Comparison of ENCODE assay signal across 1 cellular context in genomic region chr5:96297867-96298266, GRCh38.
A peak's percentile ranks its signal among the peaks of the same experiment; 100 is the strongest.
TF ChIP-seq lines count a peak whose summit lies in the region.

No MANE protein-coding gene starts in this region.

TF ChIP-seq in HepG2, 621 proteins besides CTCF, POLR2A, EP300 and RAD21 (continued from another document and continues in another):
- TF ChIP-seq AHDC1 (CRISPR knock-in tag; IDR thresholded peaks at IDR 0.05; ENCODE audit: borderline replicate concordance) (peak; percentile 95), NFE2L1 (CRISPR knock-in tag; IDR thresholded peaks at IDR 0.05; ENCODE audit: borderline replicate concordance) (no peak), ZBTB21 (CRISPR knock-in tag; IDR thresholded peaks at IDR 0.05) (no peak), LBX2 (CRISPR knock-in tag; IDR thresholded peaks at IDR 0.05; ENCODE audit: borderline replicate concordance) (no peak), NFKBIZ (CRISPR knock-in tag; IDR thresholded peaks at IDR 0.05) (peak; percentile 90; the same call in 1 of the 2 replicates), FOXK1 (CRISPR knock-in tag; IDR thresholded peaks at IDR 0.05; ENCODE audit: borderline replicate concordance, low read depth) (peak; percentile 90; the same call in 1 of the 2 replicates), FUBP1 (CRISPR knock-in tag; IDR thresholded peaks at IDR 0.05; ENCODE audit: borderline replicate concordance) (no peak), ZNF782 (CRISPR knock-in tag; IDR thresholded peaks at IDR 0.05; ENCODE audit: borderline replicate concordance) (no peak), ZNF451 (CRISPR knock-in tag; IDR thresholded peaks at IDR 0.05) (no peak), MXD4 (CRISPR knock-in tag; IDR thresholded peaks at IDR 0.05) (0 out of 2 replicates have a peak, but pooled peaks have one; percentile 23), ZBTB40 (IDR thresholded peaks at IDR 0.05) (no peak), ZBTB40 (CRISPR knock-in tag; IDR thresholded peaks at IDR 0.05) (no peak; the same call in 1 of the 2 replicates), ZNF407 (CRISPR knock-in tag; IDR thresholded peaks at IDR 0.05; ENCODE audit: not compliant biosample characterization) (no peak), ZBTB42 (CRISPR knock-in tag; IDR thresholded peaks at IDR 0.05) (no peak), ZXDC (CRISPR knock-in tag; IDR thresholded peaks at IDR 0.05) (no peak), ZNF614 (CRISPR knock-in tag; IDR thresholded peaks at IDR 0.05; ENCODE audit: borderline replicate concordance) (peak; percentile 85; the same call in 1 of the 2 replicates), NFIC (IDR thresholded peaks at IDR 0.05; ENCODE audit: low read length) (peak; percentile 78), FOSL2 (CRISPR knock-in tag; IDR thresholded peaks at IDR 0.05) (peak; percentile 87), FLYWCH1 (CRISPR knock-in tag; IDR thresholded peaks at IDR 0.05) (no peak), MTA1 (CRISPR knock-in tag; IDR thresholded peaks at IDR 0.05; ENCODE audit: borderline replicate concordance) (no peak), NFKB2 (CRISPR knock-in tag; IDR thresholded peaks at IDR 0.05; ENCODE audit: borderline replicate concordance) (no peak), TBX2 (CRISPR knock-in tag; IDR thresholded peaks at IDR 0.05; ENCODE audit: borderline replicate concordance) (peak; percentile 88), ZNF12 (CRISPR knock-in tag; IDR thresholded peaks at IDR 0.05) (peak; percentile 74; the same call in 1 of the 2 replicates)
